Comparison of ENCODE assay signal across 1 cellular context in the genomic region with DNA sequence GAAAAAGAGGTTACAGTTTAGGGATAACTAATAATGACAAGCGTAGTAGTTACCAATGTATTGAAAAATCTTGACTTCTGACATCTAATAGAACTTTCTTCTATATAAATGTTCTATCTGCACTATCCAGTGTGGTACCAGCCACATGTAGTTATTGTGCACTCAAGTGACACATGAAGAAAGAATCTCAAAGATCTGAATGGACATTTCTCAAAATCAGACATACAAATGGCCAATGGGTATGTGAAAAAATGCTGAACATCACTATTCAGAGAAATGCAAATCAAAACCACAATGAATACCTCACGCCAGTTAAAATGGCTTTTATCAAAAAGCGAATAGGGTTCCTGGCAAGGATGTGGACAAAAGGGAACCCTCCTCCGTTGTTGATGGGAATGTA.
TF ChIP-seq lines count a peak whose summit lies in the region.

No MANE protein-coding gene starts in this region.

TF ChIP-seq in GM12891, 5 proteins besides CTCF, POLR2A, EP300 and RAD21:
- TF ChIP-seq PAX5 (IDR thresholded peaks at IDR 0.05; ENCODE audit: insufficient read depth, low read length, severe bottlenecking) (no peak), POU2F2 (IDR thresholded peaks at IDR 0.05; ENCODE audit: low read depth, low read length) (no peak), POLR2AphosphoS5 (IDR thresholded peaks at IDR 0.05; ENCODE audit: low read depth, low read length) (no peak), TAF1 (IDR thresholded peaks at IDR 0.05; ENCODE audit: low read depth, low read length) (no peak), SPI1 (IDR thresholded peaks at IDR 0.05; ENCODE audit: low read depth, low read length) (no peak)
